2 cellular contexts compared by ENCODE assay signal in genomic region chr16:1044515-1045362, GRCh38.
A peak's percentile ranks its signal among the peaks of the same experiment; 100 is the strongest.
TF ChIP-seq lines count a peak whose summit lies in the region.

No MANE protein-coding gene starts in this region.

TF ChIP-seq in GM23338, 12 proteins besides CTCF, POLR2A, EP300 and RAD21:
- no peak for TF ChIP-seq POLR2AphosphoS5 (IDR thresholded peaks at IDR 0.05; ENCODE audit: low read depth)
- TF ChIP-seq ZNF114 (CRISPR knock-in tag; IDR thresholded peaks at IDR 0.05), result no peak
- TF ChIP-seq CREB1 (CRISPR knock-in tag; IDR thresholded peaks at IDR 0.05; ENCODE audit: low read depth), result no peak
- no peak for TF ChIP-seq ZNF331 (CRISPR knock-in tag; IDR thresholded peaks at IDR 0.05; ENCODE audit: low read depth)
- no peak for TF ChIP-seq REST (IDR thresholded peaks at IDR 0.05; ENCODE audit: unreplicated experiment)
- no peak for TF ChIP-seq JUNB (IDR thresholded peaks at IDR 0.05; ENCODE audit: unreplicated experiment)
- TF ChIP-seq STAT1 (IDR thresholded peaks at IDR 0.05; ENCODE audit: unreplicated experiment), result no peak
- no peak for TF ChIP-seq EZH2phosphoT487 (IDR thresholded peaks at IDR 0.05; ENCODE audit: unreplicated experiment)
- TF ChIP-seq ETS1 (IDR thresholded peaks at IDR 0.05), result no peak
- TF ChIP-seq EZH2 (IDR thresholded peaks at IDR 0.05; ENCODE audit: low read depth, unreplicated experiment), result no peak
TF ChIP-seq in GM23338: peak in this region for 0.

TF ChIP-seq in K562, 482 proteins besides CTCF, POLR2A, EP300 and RAD21:
- TF ChIP-seq SMARCA5 (IDR thresholded peaks at IDR 0.05), result peak; percentile 80
- TF ChIP-seq ETV1 (tag; conservative IDR thresholded peaks at IDR 0.05; ENCODE audit: low read depth), result 0 out of 2 replicates have a peak, but pooled peaks have one; percentile 5
- TF ChIP-seq FOXP4 (CRISPR knock-in tag; IDR thresholded peaks at IDR 0.05; ENCODE audit: borderline replicate concordance), result no peak
- TF ChIP-seq, protein P1, sequence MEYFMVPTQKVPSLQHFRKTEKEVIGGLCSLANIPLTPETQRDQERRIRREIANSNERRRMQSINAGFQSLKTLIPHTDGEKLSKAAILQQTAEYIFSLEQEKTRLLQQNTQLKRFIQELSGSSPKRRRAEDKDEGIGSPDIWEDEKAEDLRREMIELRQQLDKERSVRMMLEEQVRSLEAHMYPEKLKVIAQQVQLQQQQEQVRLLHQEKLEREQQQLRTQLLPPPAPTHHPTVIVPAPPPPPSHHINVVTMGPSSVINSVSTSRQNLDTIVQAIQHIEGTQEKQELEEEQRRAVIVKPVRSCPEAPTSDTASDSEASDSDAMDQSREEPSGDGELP (CRISPR knock-in tag; IDR thresholded peaks at IDR 0.05; ENCODE audit: borderline replicate concordance), result peak; percentile 16; the same call in 1 of the 2 replicates
- TF ChIP-seq L3MBTL2 (IDR thresholded peaks at IDR 0.05), result peak; percentile 35; the same call in 1 of the 2 replicates
- peak; percentile 26 for TF ChIP-seq PCBP1 (IDR thresholded peaks at IDR 0.05; ENCODE audit: low read depth, low read length, poor library complexity, severe bottlenecking)
- no peak for TF ChIP-seq SREBF1 (IDR thresholded peaks at IDR 0.05; ENCODE audit: borderline replicate concordance, low read depth, low read length)
- no peak for TF ChIP-seq GATAD2B (IDR thresholded peaks at IDR 0.05; ENCODE audit: borderline replicate concordance)
- TF ChIP-seq USF1 (CRISPR knock-in tag; IDR thresholded peaks at IDR 0.05), result peak; percentile 71
- no peak for TF ChIP-seq HNRNPL (IDR thresholded peaks at IDR 0.05; ENCODE audit: low read depth, low read length)
- TF ChIP-seq ZFP36 (IDR thresholded peaks at IDR 0.05; ENCODE audit: low read depth, low read length, partially characterized antibody), result peak; percentile 98
- peak in 1 of 2 experiments; percentile 36; a peak in 1 of 4 replicates for TF ChIP-seq KDM1A (IDR thresholded peaks at IDR 0.05)
- TF ChIP-seq PHF8 (IDR thresholded peaks at IDR 0.05; ENCODE audit: borderline replicate concordance, low read length), result peak; percentile 18; the same call in 1 of the 2 replicates
- TF ChIP-seq POLR2G (IDR thresholded peaks at IDR 0.05; ENCODE audit: low read depth, low read length), result peak; percentile 55
- TF ChIP-seq ZNF436 (CRISPR knock-in tag; IDR thresholded peaks at IDR 0.05), result peak; percentile 90
- peak; percentile 54 for TF ChIP-seq BCOR (IDR thresholded peaks at IDR 0.05)
- TF ChIP-seq ZMIZ1 (IDR thresholded peaks at IDR 0.05; ENCODE audit: low read depth in 2 of 2, low read length in 2 of 2), result no peak
- TF ChIP-seq, protein P2, sequence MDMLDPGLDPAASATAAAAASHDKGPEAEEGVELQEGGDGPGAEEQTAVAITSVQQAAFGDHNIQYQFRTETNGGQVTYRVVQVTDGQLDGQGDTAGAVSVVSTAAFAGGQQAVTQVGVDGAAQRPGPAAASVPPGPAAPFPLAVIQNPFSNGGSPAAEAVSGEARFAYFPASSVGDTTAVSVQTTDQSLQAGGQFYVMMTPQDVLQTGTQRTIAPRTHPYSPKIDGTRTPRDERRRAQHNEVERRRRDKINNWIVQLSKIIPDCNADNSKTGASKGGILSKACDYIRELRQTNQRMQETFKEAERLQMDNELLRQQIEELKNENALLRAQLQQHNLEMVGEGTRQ (CRISPR knock-in tag; IDR thresholded peaks at IDR 0.05), result peak; percentile 33; the same call in 1 of the 2 replicates
- peak; percentile 32; the same call in 1 of the 2 replicates for TF ChIP-seq RAD51 (IDR thresholded peaks at IDR 0.05; ENCODE audit: borderline replicate concordance, low read depth)
- no peak for TF ChIP-seq CREB1 (IDR thresholded peaks at IDR 0.05)
- TF ChIP-seq CREB1 (CRISPR knock-in tag; IDR thresholded peaks at IDR 0.05), result no peak
- TF ChIP-seq SRSF1 (IDR thresholded peaks at IDR 0.05; ENCODE audit: low read depth, low read length), result no peak
TF ChIP-seq in K562: peak in this region for 14.
